In genomic region chr13:35210234-35210633, GRCh38 we compare ENCODE assay signal across 12 cellular contexts.
DNase-seq lines count a peak whose midpoint lies in the region; ATAC-seq, FAIRE-seq and TF ChIP-seq lines count a peak whose summit lies in the region.
"Had no signal": no experiment of that assay in that cellular context is flagged by ENCODE, and none has a peak within 500 bp of the region (broad histone marks: within the 10 kb centered on the region; RNA-seq: fewer than 3 reads in every experiment).

No MANE protein-coding gene starts in this region.

- DNase-seq in D721Med (ENCODE audit: insufficient read length, low spot score) (no peak), adipocyte (ENCODE audit: low read depth) (peak; percentile 50), mesothelial cell of epicardium (ENCODE audit: low spot score in 2 of 2, unreplicated experiment in 2 of 2) (no peak), GM20000 (ENCODE audit: low spot score) (no peak)
- DNase-seq: activated naive CD4-positive, alpha-beta T cell treated with anti-CD3 and anti-CD28 coated beads, Interleukin-2, amount 50 U/mL, for 16 hours; CD4-positive, alpha-beta memory T cell had no signal

- H3K27me3 ChIP-seq in adipocyte (replicated peaks; ENCODE audit: control insufficient read depth, insufficient read depth, low read length) (no peaks in the 10 kb centered on the region), liver (ENCODE audit: control insufficient read depth in 4 of 4, insufficient read depth in 4 of 4, low read length in 3 of 4) (no peaks in the 10 kb centered on the region)
- H3K27me3 ChIP-seq: neural progenitor cell had no signal

- H3K36me3 ChIP-seq in adipocyte (ENCODE audit: control insufficient read depth, insufficient read depth, low read length, severe bottlenecking) (peaks cover 3% of the 10 kb centered on the region), liver (ENCODE audit: control insufficient read depth in 4 of 4, insufficient read depth in 3 of 4, low read depth in 1 of 4, low read length in 3 of 4) (no peaks in the 10 kb centered on the region)
- H3K36me3 ChIP-seq: neural progenitor cell had no signal

- peaks cover 14% of the 10 kb centered on the region for H3K36me3 Mint-ChIP-seq in mesothelial cell of epicardium
- H3K36me3 Mint-ChIP-seq in stimulated activated memory B cell treated with anti-CD40 and anti-IgM and Interleukin-4, amounts not matched to agents 10 μg/mL and 1 μg/mL and 100 μg/mL, for 72 hours, result peaks cover 6% of the 10 kb centered on the region
- H3K36me3 Mint-ChIP-seq: CD4-positive, alpha-beta memory T cell had no signal

- H3K4me1 ChIP-seq in adipocyte (ENCODE audit: control insufficient read depth, insufficient read depth, low read length) (no peaks in the 10 kb centered on the region), liver (ENCODE audit: control insufficient read depth in 4 of 4, insufficient read depth in 4 of 4, low read length in 3 of 4) (no peaks in the 10 kb centered on the region)
- H3K4me1 ChIP-seq: neural progenitor cell had no signal

- TF ChIP-seq RAD21 in liver (IDR thresholded peaks at IDR 0.05), result peak; percentile 31 to 62

- ATAC-seq in stimulated activated memory B cell treated with anti-CD40 and anti-IgM and Interleukin-4, amounts not matched to agents 10 μg/mL and 1 μg/mL and 100 μg/mL, for 72 hours, result no peak

- H3K27me3 Mint-ChIP-seq in mesothelial cell of epicardium (ENCODE audit: low read depth), result no peaks in the 10 kb centered on the region
- H3K27me3 Mint-ChIP-seq in stimulated activated memory B cell treated with anti-CD40 and anti-IgM and Interleukin-4, amounts not matched to agents 10 μg/mL and 1 μg/mL and 100 μg/mL, for 72 hours, result no peaks in the 10 kb centered on the region
- H3K27me3 Mint-ChIP-seq: CD4-positive, alpha-beta memory T cell had no signal

- H3K4me1 Mint-ChIP-seq in mesothelial cell of epicardium, result no peaks in the 10 kb centered on the region
- H3K4me1 Mint-ChIP-seq in stimulated activated memory B cell treated with anti-CD40 and anti-IgM and Interleukin-4, amounts not matched to agents 10 μg/mL and 1 μg/mL and 100 μg/mL, for 72 hours, result no peaks in the 10 kb centered on the region
- H3K4me1 Mint-ChIP-seq: CD4-positive, alpha-beta memory T cell; neural progenitor cell had no signal

- H3K9ac ChIP-seq in adipocyte (ENCODE audit: low read length) (no peak overlapping the region), liver (ENCODE audit: low read depth in 1 of 2, low read length in 2 of 2) (no peak overlapping the region)
- H3K9ac ChIP-seq: neural progenitor cell had no signal

- H3K27ac ChIP-seq in liver (ENCODE audit: low read depth in 1 of 2, low read length in 2 of 2), result no peak overlapping the region
- H3K27ac ChIP-seq: neural progenitor cell had no signal

- H3K9me3 ChIP-seq in adipocyte (ENCODE audit: control insufficient read depth, low read length), result no peaks in the 10 kb centered on the region
- no peaks in the 10 kb centered on the region for H3K9me3 ChIP-seq in liver (ENCODE audit: control insufficient read depth in 4 of 4, low read length in 3 of 4)

- H3K9me3 Mint-ChIP-seq in mesothelial cell of epicardium, result peaks cover 6% of the 10 kb centered on the region
- no peaks in the 10 kb centered on the region for H3K9me3 Mint-ChIP-seq in stimulated activated memory B cell treated with anti-CD40 and anti-IgM and Interleukin-4, amounts not matched to agents 10 μg/mL and 1 μg/mL and 100 μg/mL, for 72 hours
- H3K9me3 Mint-ChIP-seq: neural progenitor cell had no signal

- H3K4me3 Mint-ChIP-seq in mesothelial cell of epicardium, result no peak overlapping the region
- no peak overlapping the region for H3K4me3 Mint-ChIP-seq in stimulated activated memory B cell treated with anti-CD40 and anti-IgM and Interleukin-4, amounts not matched to agents 10 μg/mL and 1 μg/mL and 100 μg/mL, for 72 hours
- H3K4me3 Mint-ChIP-seq: CD4-positive, alpha-beta memory T cell; neural progenitor cell had no signal

- no peak for FAIRE-seq in D721Med (lab: Jason Lieb, UNC)
- FAIRE-seq: H54 had no signal

- WGBS in liver, result 49% methylated on average over 1 of the region's 1 CpG

- no peak overlapping the region for H3K27ac Mint-ChIP-seq in mesothelial cell of epicardium
- H3K27ac Mint-ChIP-seq in stimulated activated memory B cell treated with anti-CD40 and anti-IgM and Interleukin-4, amounts not matched to agents 10 μg/mL and 1 μg/mL and 100 μg/mL, for 72 hours, result no peak overlapping the region
- H3K27ac Mint-ChIP-seq: CD4-positive, alpha-beta memory T cell; neural progenitor cell had no signal

- TF ChIP-seq CTCF in D721Med (IDR thresholded peaks at IDR 0.05; ENCODE audit: insufficient read depth, missing control alignments), result peak; percentile 49
- TF ChIP-seq CTCF in LNCAP (IDR thresholded peaks at IDR 0.05), result peak; percentile 31; the same call in 1 of the 2 replicates
- TF ChIP-seq CTCF in liver (IDR thresholded peaks at IDR 0.05; ENCODE audit: low read depth, low read length, missing input control), result no peak
- TF ChIP-seq CTCF in mesothelial cell of epicardium (IDR thresholded peaks at IDR 0.05; ENCODE audit: unreplicated experiment), result no peak
- no peak for TF ChIP-seq CTCF in GM20000 (IDR thresholded peaks at IDR 0.05; ENCODE audit: extremely low read depth, missing control alignments)

- H3K4me3 ChIP-seq in adipocyte (ENCODE audit: low read length) (no peak overlapping the region), liver (ENCODE audit: low read depth in 1 of 3, low read length in 3 of 3) (no peak overlapping the region)
- H3K4me3 ChIP-seq: lung, neural progenitor cell had no signal

TF ChIP-seq in liver, 16 proteins besides CTCF, POLR2A, EP300 and RAD21:
- TF ChIP-seq FOXA2 (IDR thresholded peaks at IDR 0.05) (no peak), ATF3 (IDR thresholded peaks at IDR 0.05) (no peak), FOXA1 (IDR thresholded peaks at IDR 0.05) (no peak), EGR1 (IDR thresholded peaks at IDR 0.05; ENCODE audit: low read depth in 2 of 2) (no peak), MAX (IDR thresholded peaks at IDR 0.05) (no peak), HNF4G (IDR thresholded peaks at IDR 0.05) (no peak), NR2F2 (IDR thresholded peaks at IDR 0.05) (no peak), HNF4A (conservative IDR thresholded peaks at IDR 0.05) (no peak), GABPA (IDR thresholded peaks at IDR 0.05 in 1 of 2, conservative IDR thresholded peaks at IDR 0.05 in 1 of 2) (no peak), JUND (IDR thresholded peaks at IDR 0.05) (no peak), TAF1 (conservative IDR thresholded peaks at IDR 0.05) (no peak)

Comparison
In these comparisons a context has a peak if more than half of its experiments do, and no peak if none do; other contexts are left out.
1. CTCF ChIP-seq: peak in D721Med (single experiment) and LNCAP (single experiment); none in liver (single experiment), mesothelial cell of epicardium (single experiment) and GM20000 (single experiment).